ENCODE assay signal across 11 cellular contexts in genomic region chr6:156934054-156934424, GRCh38.
DNase-seq lines count a peak whose midpoint lies in the region; ATAC-seq and TF ChIP-seq lines count a peak whose summit lies in the region.
"Had no signal": no experiment of that assay in that cellular context is flagged by ENCODE, and none has a peak within 500 bp of the region (broad histone marks: within the 10 kb centered on the region; RNA-seq: fewer than 3 reads in every experiment).

No MANE protein-coding gene starts in this region.

- 0 out of 2 replicates have a peak overlapping the region, but pooled peaks have one; percentile 9 for H3K27ac ChIP-seq in HEK293 (ENCODE audit: extremely low read depth, low read depth, low read length)
- peak overlapping the region; percentile 48 for H3K27ac ChIP-seq in psoas muscle
- H3K27ac ChIP-seq: HL-60 had no signal

- POLR2A ChIA-PET in HEK293 (lab: Yijun Ruan, JAX), result interaction anchor here (1.5 kb wide), 1 partner anchor 18 kb away, joined by 3 read pairs; no protein-coding TSS in a partner anchor

- intact Hi-C loops in psoas muscle (cut with DNase I), result no loop called here

- DNase-seq in NCI-H2081 treated with DMSO at 0.1 percent for 48 hours (lab: John Stamatoyannopoulos, UW) (peak; percentile 58), epithelial cell of esophagus (ENCODE audit: low read depth) (peak; percentile 63), psoas muscle (no peak), midbrain (lab: John Stamatoyannopoulos, UW) (no peak), amygdala (lab: John Stamatoyannopoulos, UW) (no peak)
- DNase-seq: activated effector memory CD4-positive, alpha-beta T cell treated with Interleukin-2 at 50 U/mL for 16 hours; T-helper 1 cell had no signal

- H3K4me1 ChIP-seq in HEK293 (ENCODE audit: control insufficient read depth, insufficient read depth, low read length) (peaks cover 34% of the 10 kb centered on the region), psoas muscle (peaks cover 53% of the 10 kb centered on the region)

- TF ChIP-seq CTCF in HEK293 (tag by site-specific recombination; IDR thresholded peaks at IDR 0.05) (no peak), epithelial cell of esophagus (IDR thresholded peaks at IDR 0.05; ENCODE audit: insufficient read depth, low read depth, low read length, missing control alignments) (no peak), psoas muscle (IDR thresholded peaks at IDR 0.05) (no peak)

- H3K36me3 ChIP-seq in HEK293 (ENCODE audit: control insufficient read depth in 2 of 2, insufficient read depth in 1 of 2, low read length in 2 of 2) (no peaks in the 10 kb centered on the region; a peak in 1 of 3 replicates), psoas muscle (ENCODE audit: insufficient read depth in 1 of 2, low read depth in 1 of 2) (no peaks in the 10 kb centered on the region)

- H3K4me3 ChIP-seq in HEK293 (ENCODE audit: low read depth, low read length) (no peak overlapping the region), epithelial cell of esophagus (ENCODE audit: low read length) (peak overlapping the region; percentile 6), psoas muscle (no peak overlapping the region)

- ATAC-seq in psoas muscle (no peak), HG02938 (IDR thresholded peaks at IDR 0.05; ENCODE audit: unreplicated experiment) (no peak), GM21619 (IDR thresholded peaks at IDR 0.05; ENCODE audit: unreplicated experiment) (no peak)

- no peaks in the 10 kb centered on the region for H3K27me3 ChIP-seq in psoas muscle (ENCODE audit: insufficient read depth in 3 of 3, low read length in 2 of 3)

- CTCF ChIA-PET in HEK293 (lab: Yijun Ruan, JAX), result interaction anchor here (0.6 to 1.8 kb wide), 5 partner anchors 8 to 86 kb away, joined by 3 to 7 read pairs (median 3); no protein-coding TSS in a partner anchor

- 38 to 51% (median 39%) methylated on average over 1 of the region's 1 CpG for WGBS in psoas muscle, 3 donors

- H3K9me3 ChIP-seq in HEK293 (ENCODE audit: control insufficient read depth, insufficient read depth, low read depth, low read length) (no peaks in the 10 kb centered on the region), psoas muscle (no peaks in the 10 kb centered on the region)

TF ChIP-seq in HEK293, 187 proteins besides CTCF, POLR2A, EP300 and RAD21:
- TF ChIP-seq ZNF501 (tag by site-specific recombination; IDR thresholded peaks at IDR 0.05) (no peak), ZNF707 (tag by site-specific recombination; IDR thresholded peaks at IDR 0.05) (no peak), ZNF664 (tag by site-specific recombination; IDR thresholded peaks at IDR 0.05) (no peak), ZNF404 (tag by site-specific recombination; IDR thresholded peaks at IDR 0.05) (no peak), TRIM28 (IDR thresholded peaks at IDR 0.05; ENCODE audit: borderline replicate concordance, low read length) (no peak), ZNF600 (tag by site-specific recombination; IDR thresholded peaks at IDR 0.05) (no peak), ZFP69B (tag by site-specific recombination; IDR thresholded peaks at IDR 0.05) (no peak), ZNF843 (tag by site-specific recombination; IDR thresholded peaks at IDR 0.05) (no peak), EGR2 (tag by site-specific recombination; IDR thresholded peaks at IDR 0.05; ENCODE audit: low read depth) (no peak), PRDM1 (tag by site-specific recombination; IDR thresholded peaks at IDR 0.05) (no peak), KLF10 (tag by site-specific recombination; IDR thresholded peaks at IDR 0.05) (no peak), ZNF776 (tag by site-specific recombination; IDR thresholded peaks at IDR 0.05; ENCODE audit: borderline replicate concordance) (no peak)
TF ChIP-seq in HEK293: peak in this region for 0.

Comparison
In these comparisons a context has a peak if more than half of its experiments do, and no peak if none do; other contexts are left out.
1. DNase-seq: peak in NCI-H2081 treated with DMSO at 0.1 percent for 48 hours (single experiment) and epithelial cell of esophagus (single experiment); none in psoas muscle (0 of 2), midbrain (single experiment) and amygdala (0 of 56).